Comparison of ENCODE assay signal across 1 cellular context in genomic region chr15:71349736-71350515, GRCh38.
TF ChIP-seq lines count a peak whose summit lies in the region.

No MANE protein-coding gene starts in this region.

TF ChIP-seq in HEK293, 187 proteins besides CTCF, POLR2A, EP300 and RAD21 (continued from another document and continues in another):
- no peak for TF ChIP-seq ZNF449 (tag by site-specific recombination; IDR thresholded peaks at IDR 0.05)
- TF ChIP-seq WT1 (tag by site-specific recombination; IDR thresholded peaks at IDR 0.05), result peak; percentile 64; the same call in 1 of the 2 replicates
- no peak for TF ChIP-seq HOXA7 (CRISPR knock-in tag; IDR thresholded peaks at IDR 0.05; ENCODE audit: borderline replicate concordance)
- peak; percentile 72; the same call in 1 of the 2 replicates for TF ChIP-seq BCL11A (tag by site-specific recombination; IDR thresholded peaks at IDR 0.05; ENCODE audit: low read depth)
- TF ChIP-seq ZNF404 (tag by site-specific recombination; IDR thresholded peaks at IDR 0.05), result no peak
- TF ChIP-seq PRDM2 (tag by site-specific recombination; IDR thresholded peaks at IDR 0.05; ENCODE audit: borderline replicate concordance), result no peak
- TF ChIP-seq ZNF596 (tag by site-specific recombination; IDR thresholded peaks at IDR 0.05), result 0 out of 2 replicates have a peak, but pooled peaks have one; percentile 19
- TF ChIP-seq ZNF664 (tag by site-specific recombination; IDR thresholded peaks at IDR 0.05), result no peak
- TF ChIP-seq ZNF747 (tag by site-specific recombination; IDR thresholded peaks at IDR 0.05), result no peak
- 0 out of 2 replicates have a peak, but pooled peaks have one; percentile 45 for TF ChIP-seq ZBTB17 (tag by site-specific recombination; IDR thresholded peaks at IDR 0.05)
- TF ChIP-seq ZNF785 (tag by site-specific recombination; IDR thresholded peaks at IDR 0.05), result no peak
- TF ChIP-seq ZBTB44 (tag by site-specific recombination; IDR thresholded peaks at IDR 0.05), result peak; percentile 64; the same call in 1 of the 2 replicates
- peak; percentile 88 for TF ChIP-seq MZF1 (tag by site-specific recombination; IDR thresholded peaks at IDR 0.05; ENCODE audit: borderline replicate concordance)
- TF ChIP-seq GFI1B (tag by site-specific recombination; IDR thresholded peaks at IDR 0.05), result 0 out of 2 replicates have a peak, but pooled peaks have one; percentile 34
- TF ChIP-seq ZBTB8A (tag by site-specific recombination; IDR thresholded peaks at IDR 0.05), result peak; percentile 69
- TF ChIP-seq ZNF610 (tag by site-specific recombination; IDR thresholded peaks at IDR 0.05; ENCODE audit: borderline replicate concordance), result peak; percentile 48; the same call in 1 of the 2 replicates
- TF ChIP-seq PBX3 (CRISPR knock-in tag; IDR thresholded peaks at IDR 0.05), result no peak
- no peak for TF ChIP-seq ZSCAN4 (tag by site-specific recombination; IDR thresholded peaks at IDR 0.05)
- TF ChIP-seq FEZF1 (tag by site-specific recombination; IDR thresholded peaks at IDR 0.05), result peak; percentile 88
- TF ChIP-seq KLF17 (tag by site-specific recombination; IDR thresholded peaks at IDR 0.05), result peak; percentile 38; the same call in 1 of the 2 replicates
- 0 out of 2 replicates have a peak, but pooled peaks have one; percentile 32 for TF ChIP-seq ZXDB (tag by site-specific recombination; IDR thresholded peaks at IDR 0.05)
- no peak for TF ChIP-seq ZNF211 (tag by site-specific recombination; IDR thresholded peaks at IDR 0.05; ENCODE audit: low read depth)
- TF ChIP-seq SP7 (tag by site-specific recombination; IDR thresholded peaks at IDR 0.05), result peak; percentile 44; the same call in 1 of the 2 replicates
- TF ChIP-seq, protein P1, sequence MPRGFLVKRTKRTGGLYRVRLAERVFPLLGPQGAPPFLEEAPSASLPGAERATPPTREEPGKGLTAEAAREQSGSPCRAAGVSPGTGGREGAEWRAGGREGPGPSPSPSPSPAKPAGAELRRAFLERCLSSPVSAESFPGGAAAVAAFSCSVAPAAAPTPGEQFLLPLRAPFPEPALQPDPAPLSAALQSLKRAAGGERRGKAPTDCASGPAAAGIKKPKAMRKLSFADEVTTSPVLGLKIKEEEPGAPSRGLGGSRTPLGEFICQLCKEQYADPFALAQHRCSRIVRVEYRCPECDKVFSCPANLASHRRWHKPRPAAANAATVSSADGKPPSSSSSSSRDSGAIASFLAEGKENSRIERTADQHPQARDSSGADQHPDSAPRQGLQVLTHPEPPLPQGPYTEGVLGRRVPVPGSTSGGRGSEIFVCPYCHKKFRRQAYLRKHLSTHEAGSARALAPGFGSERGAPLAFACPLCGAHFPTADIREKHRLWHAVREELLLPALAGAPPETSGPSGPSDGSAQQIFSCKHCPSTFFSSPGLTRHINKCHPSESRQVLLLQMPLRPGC (tag by site-specific recombination; IDR thresholded peaks at IDR 0.05), result no peak
- TF ChIP-seq ELK4 (IDR thresholded peaks at IDR 0.05; ENCODE audit: borderline replicate concordance, low read depth, low read length), result no peak
- no peak for TF ChIP-seq ZNF138 (tag by site-specific recombination; IDR thresholded peaks at IDR 0.05; ENCODE audit: borderline replicate concordance)
- peak; percentile 80 for TF ChIP-seq KLF16 (tag by site-specific recombination; IDR thresholded peaks at IDR 0.05)
- peak; percentile 94 for TF ChIP-seq ZNF580 (tag by site-specific recombination; IDR thresholded peaks at IDR 0.05)
- no peak for TF ChIP-seq ZNF560 (tag by site-specific recombination; IDR thresholded peaks at IDR 0.05; ENCODE audit: borderline replicate concordance)
- TF ChIP-seq ZNF585B (tag by site-specific recombination; IDR thresholded peaks at IDR 0.05), result no peak
- peak; percentile 62; the same call in 1 of the 2 replicates for TF ChIP-seq ZEB2 (tag by site-specific recombination; IDR thresholded peaks at IDR 0.05)
- TF ChIP-seq, protein P2, sequence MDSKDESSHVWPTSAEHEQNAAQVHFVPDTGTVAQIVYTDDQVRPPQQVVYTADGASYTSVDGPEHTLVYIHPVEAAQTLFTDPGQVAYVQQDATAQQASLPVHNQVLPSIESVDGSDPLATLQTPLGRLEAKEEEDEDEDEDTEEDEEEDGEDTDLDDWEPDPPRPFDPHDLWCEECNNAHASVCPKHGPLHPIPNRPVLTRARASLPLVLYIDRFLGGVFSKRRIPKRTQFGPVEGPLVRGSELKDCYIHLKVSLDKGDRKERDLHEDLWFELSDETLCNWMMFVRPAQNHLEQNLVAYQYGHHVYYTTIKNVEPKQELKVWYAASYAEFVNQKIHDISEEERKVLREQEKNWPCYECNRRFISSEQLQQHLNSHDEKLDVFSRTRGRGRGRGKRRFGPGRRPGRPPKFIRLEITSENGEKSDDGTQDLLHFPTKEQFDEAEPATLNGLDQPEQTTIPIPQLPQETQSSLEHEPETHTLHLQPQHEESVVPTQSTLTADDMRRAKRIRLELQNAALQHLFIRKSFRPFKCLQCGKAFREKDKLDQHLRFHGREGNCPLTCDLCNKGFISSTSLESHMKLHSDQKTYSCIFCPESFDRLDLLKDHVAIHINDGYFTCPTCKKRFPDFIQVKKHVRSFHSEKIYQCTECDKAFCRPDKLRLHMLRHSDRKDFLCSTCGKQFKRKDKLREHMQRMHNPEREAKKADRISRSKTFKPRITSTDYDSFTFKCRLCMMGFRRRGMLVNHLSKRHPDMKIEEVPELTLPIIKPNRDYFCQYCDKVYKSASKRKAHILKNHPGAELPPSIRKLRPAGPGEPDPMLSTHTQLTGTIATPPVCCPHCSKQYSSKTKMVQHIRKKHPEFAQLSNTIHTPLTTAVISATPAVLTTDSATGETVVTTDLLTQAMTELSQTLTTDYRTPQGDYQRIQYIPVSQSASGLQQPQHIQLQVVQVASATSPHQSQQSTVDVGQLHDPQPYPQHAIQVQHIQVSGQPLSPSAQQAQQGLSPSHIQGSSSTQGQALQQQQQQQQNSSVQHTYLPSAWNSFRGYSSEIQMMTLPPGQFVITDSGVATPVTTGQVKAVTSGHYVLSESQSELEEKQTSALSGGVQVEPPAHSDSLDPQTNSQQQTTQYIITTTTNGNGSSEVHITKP (tag by site-specific recombination; IDR thresholded peaks at IDR 0.05), result peak; percentile 79
